ENCODE assay signal across 11 cellular contexts in genomic region chr13:39417643-39418042, GRCh38.
DNase-seq lines count a peak whose midpoint lies in the region; ATAC-seq, FAIRE-seq and TF ChIP-seq lines count a peak whose summit lies in the region.
"Had no signal": no experiment of that assay in that cellular context is flagged by ENCODE, and none has a peak within 500 bp of the region (broad histone marks: within the 10 kb centered on the region; RNA-seq: fewer than 3 reads in every experiment).

No MANE protein-coding gene starts in this region.

- DNase-seq in HTR-8/SVneo (ENCODE audit: insufficient read length, low spot score) (peak; percentile 20), chondrocyte (ENCODE audit: low spot score) (no peak), superior temporal gyrus (ENCODE audit: extremely low spot score) (peak; percentile 40), uterus (no peak), ureter (ENCODE audit: low spot score) (no peak)
- DNase-seq in stimulated activated CD4-positive, alpha-beta T cell treated with anti-CD3 and anti-CD28 coated beads, Interleukin-4, amount 100 ng/mL, for 4 hours, result no peak
- DNase-seq: adrenal gland, NCI-H774, WERI-Rb-1 had no signal

- TF ChIP-seq POLR2A in uterus (IDR thresholded peaks at IDR 0.05), result no peak

- peak overlapping the region; percentile 79 for H3K4me3 Mint-ChIP-seq in chondrocyte (ENCODE audit: unreplicated experiment)

- no peaks in the 10 kb centered on the region for H3K9me3 ChIP-seq in iPS-20b (ENCODE audit: insufficient read depth, low read depth, low read length)
- no peaks in the 10 kb centered on the region for H3K9me3 ChIP-seq in uterus
- H3K9me3 ChIP-seq: adrenal gland had no signal

- H3K4me3 ChIP-seq in iPS-20b (ENCODE audit: low read length) (peak overlapping the region; percentile 20), uterus (no peak overlapping the region)
- H3K4me3 ChIP-seq: adrenal gland had no signal

- TF ChIP-seq CTCF in chondrocyte (IDR thresholded peaks at IDR 0.05) (no peak), uterus (IDR thresholded peaks at IDR 0.05) (no peak)

- no peaks in the 10 kb centered on the region for H3K27me3 Mint-ChIP-seq in chondrocyte (ENCODE audit: low read depth)

- H3K27me3 ChIP-seq in iPS-20b (ENCODE audit: insufficient read depth, low read length), result no peaks in the 10 kb centered on the region
- no peaks in the 10 kb centered on the region for H3K27me3 ChIP-seq in uterus
- H3K27me3 ChIP-seq: adrenal gland had no signal

- no peak for ATAC-seq in GM21528 (IDR thresholded peaks at IDR 0.05; ENCODE audit: low FRiP score, unreplicated experiment)

- H3K9me3 Mint-ChIP-seq in chondrocyte (ENCODE audit: low read depth), result no peaks in the 10 kb centered on the region

- FAIRE-seq in HTR-8/SVneo (lab: Jason Lieb, UNC), result no peak

- H3K4me1 ChIP-seq in iPS-20b (ENCODE audit: insufficient read depth, low read length) (peaks cover 29% of the 10 kb centered on the region), uterus (peaks cover 0 to 7% of the 10 kb centered on the region in 2 donors)

- no peak overlapping the region for H3K9ac ChIP-seq in iPS-20b (ENCODE audit: low read depth, low read length)

- H3K27ac Mint-ChIP-seq in chondrocyte (ENCODE audit: unreplicated experiment), result peak overlapping the region; percentile 98

- intact Hi-C loops in uterus (cut with DNase I; ENCODE audit: low total_unique reads), result no loop called here

- H3K4me1 Mint-ChIP-seq in chondrocyte (ENCODE audit: low read depth), result peaks cover 51% of the 10 kb centered on the region

- no peak overlapping the region for H3K27ac ChIP-seq in iPS-20b (ENCODE audit: low read length)
- H3K27ac ChIP-seq in uterus, result no peak overlapping the region
- H3K27ac ChIP-seq: WERI-Rb-1 had no signal

- H3K36me3 Mint-ChIP-seq in chondrocyte (ENCODE audit: low read depth), result no peaks in the 10 kb centered on the region

- H3K36me3 ChIP-seq in iPS-20b (ENCODE audit: insufficient read depth, low read depth, low read length), result no peaks in the 10 kb centered on the region
- H3K36me3 ChIP-seq in uterus, result no peaks in the 10 kb centered on the region
- H3K36me3 ChIP-seq: adrenal gland, WERI-Rb-1 had no signal

Comparison
In these comparisons a context has a peak if more than half of its experiments do, and no peak if none do; other contexts are left out.
1. DNase-seq: peak in HTR-8/SVneo (single experiment) and superior temporal gyrus (single experiment); none in chondrocyte (single experiment), stimulated activated CD4-positive, alpha-beta T cell treated with anti-CD3 and anti-CD28 coated beads, Interleukin-4, amount 100 ng/mL, for 4 hours (0 of 2), uterus (0 of 2) and ureter (single experiment).